Comparison of ENCODE assay signal across 8 cellular contexts in the genomic region with DNA sequence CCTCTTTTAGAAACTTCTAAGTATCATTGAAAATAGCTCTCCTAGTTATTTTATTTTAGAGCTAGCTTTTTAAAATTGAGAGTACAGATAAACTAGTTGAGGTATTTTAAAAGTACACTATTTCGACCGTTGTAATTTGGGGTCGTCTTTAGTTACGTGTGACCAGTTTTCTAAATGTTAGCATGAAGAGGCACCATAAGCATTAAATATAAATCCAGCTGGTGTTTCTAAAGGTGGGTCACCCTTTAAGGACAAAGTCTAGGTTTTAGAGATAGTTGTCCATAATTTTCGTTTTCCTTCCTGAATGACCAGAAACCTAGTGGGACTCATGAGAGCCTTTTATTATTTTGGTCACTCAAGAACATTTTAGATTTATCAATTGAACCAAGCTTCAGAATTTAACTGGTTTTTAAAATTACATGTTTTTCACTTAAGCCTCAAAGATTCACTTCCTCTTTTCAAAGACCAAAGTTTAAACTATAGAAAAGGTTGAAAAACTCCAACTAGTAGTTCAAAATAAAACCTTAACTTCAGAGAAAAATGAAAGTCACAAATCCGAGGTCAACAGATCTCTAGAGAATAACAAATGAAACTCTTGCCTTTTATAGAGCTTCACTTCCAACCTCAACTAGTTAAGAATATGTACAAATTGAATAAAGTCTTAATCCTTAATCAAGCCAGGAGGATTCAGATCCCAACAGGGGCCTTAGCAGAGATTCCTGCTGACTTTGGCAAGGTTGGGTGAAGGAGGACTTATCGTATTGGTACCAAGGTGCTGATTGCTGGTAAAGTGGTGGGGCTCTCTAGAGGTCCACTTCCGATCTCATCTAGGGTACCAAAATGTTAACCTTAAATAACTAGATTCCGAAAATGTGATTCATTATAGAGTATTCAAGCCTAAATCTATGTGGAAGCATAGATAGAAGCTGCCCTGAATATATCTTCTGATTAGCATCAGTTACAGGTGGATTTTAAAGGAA. TPM values are rescaled to one million over a fixed set of nuclear protein-coding genes. Genes with fewer than 3 reads are reported as not detected.
DNase-seq lines count a peak whose midpoint lies in the region; ATAC-seq, FAIRE-seq and TF ChIP-seq lines count a peak whose summit lies in the region.

No MANE protein-coding gene starts in this region.

- FAIRE-seq in frontal cortex (lab: Jason Lieb, UNC): no peak
- no peak for FAIRE-seq in D721Med (lab: Jason Lieb, UNC)

- no peak overlapping the region for H3K4me3 ChIP-seq in rectal smooth muscle tissue (ENCODE audit: low read length)

- DNase-seq in OCI-M2 (lab: John Stamatoyannopoulos, UW; ENCODE audit: unreplicated experiment) (peak; percentile 40), T-helper 9 cell (no peak), NCI-H2081 treated with DMSO at 0.1 percent for 48 hours (lab: John Stamatoyannopoulos, UW) (no peak), frontal cortex (ENCODE audit: low spot score in 2 of 2) (no peak), D721Med (ENCODE audit: insufficient read length, low spot score) (no peak)

- peak; percentile 58 for ATAC-seq in GM18867 (IDR thresholded peaks at IDR 0.05; ENCODE audit: unreplicated experiment)
- ATAC-seq in HG02763 (IDR thresholded peaks at IDR 0.05; ENCODE audit: unreplicated experiment): peak; percentile 62

- H3K27ac ChIP-seq in rectal smooth muscle tissue (ENCODE audit: low read depth, low read length): peak overlapping the region; percentile 40

- no peak overlapping the region for H3K9ac ChIP-seq in rectal smooth muscle tissue (ENCODE audit: low read length)

- H3K27me3 ChIP-seq in rectal smooth muscle tissue (ENCODE audit: control insufficient read depth, insufficient read depth, low read length): no peaks in the 10 kb centered on the region

- peaks cover 3% of the 10 kb centered on the region for H3K36me3 ChIP-seq in rectal smooth muscle tissue (ENCODE audit: control insufficient read depth, insufficient read depth, low read length)

- H3K4me1 ChIP-seq in rectal smooth muscle tissue (ENCODE audit: control insufficient read depth, insufficient read depth, low read length): peaks cover 2% of the 10 kb centered on the region

- no peak for TF ChIP-seq CTCF in D721Med (IDR thresholded peaks at IDR 0.05; ENCODE audit: insufficient read depth, missing control alignments)

RNA-seq across cellular contexts. Expression of a gene that starts 32.5 kb away (rescaled TPM):
- 194 TPM for total RNA-seq in frontal cortex

RNA-seq across cellular contexts. Expression of a gene that starts 32.8 kb away (rescaled TPM):
- 205 TPM for total RNA-seq in frontal cortex
